In the genomic region with DNA sequence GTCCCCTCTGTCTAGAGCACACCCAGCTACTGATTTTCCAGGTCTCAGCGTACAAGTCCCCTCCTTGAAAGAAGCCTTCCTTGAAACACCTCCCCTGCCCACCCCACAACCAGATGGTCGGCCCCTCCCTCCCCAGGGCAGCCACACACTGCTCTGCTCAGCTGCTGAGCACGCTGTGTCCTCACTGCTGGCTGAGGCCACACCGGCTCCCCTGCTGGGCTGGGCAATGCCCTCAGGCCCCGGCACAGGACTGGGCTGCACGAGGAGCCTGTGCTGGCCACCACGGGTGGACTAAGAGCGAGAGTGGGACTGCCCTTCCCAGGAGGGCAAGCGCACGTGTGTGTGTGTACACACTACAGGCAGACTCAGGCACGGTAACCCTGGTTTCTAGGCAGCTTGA, we compare ENCODE assay signal across 15 cellular contexts. TPM values are rescaled to one million over a fixed set of nuclear protein-coding genes. Genes with fewer than 3 reads are reported as not detected.
A peak's percentile ranks its signal among the peaks of the same experiment; 100 is the strongest.
DNase-seq lines count a peak whose midpoint lies in the region; ATAC-seq and TF ChIP-seq lines count a peak whose summit lies in the region.
"Had no signal": no experiment of that assay in that cellular context is flagged by ENCODE, and none has a peak within 500 bp of the region (broad histone marks: within the 10 kb centered on the region; RNA-seq: fewer than 3 reads in every experiment).

No MANE protein-coding gene starts in this region.

- peaks cover 2% of the 10 kb centered on the region for H3K79me1 ChIP-seq in neuronal stem cell (ENCODE audit: low read depth, low read length)

- no peak overlapping the region for H2AFZ ChIP-seq in neuronal stem cell (ENCODE audit: low read length)

- CTCF ChIA-PET in RWPE1 (lab: Yijun Ruan, JAX): interaction anchor here (4.5 kb wide), 1 partner anchor 10 kb away, joined by 20 read pairs; no protein-coding TSS in a partner anchor

- H3K4ac ChIP-seq in neuronal stem cell (ENCODE audit: low read length): no peak overlapping the region

- H2BK5ac ChIP-seq in neuronal stem cell (ENCODE audit: low read length): no peak overlapping the region

- POLR2A ChIA-PET in RWPE1 (lab: Yijun Ruan, JAX; ENCODE audit: low non-redundant PET): no interaction called here

- intact Hi-C loops in Right ventricle myocardium inferior (cut with DNase I): no loop called here

- no peak for TF ChIP-seq CTCF in BE2C (IDR thresholded peaks at IDR 0.05; ENCODE audit: low read depth, low read length)
- no peak for TF ChIP-seq CTCF in RWPE1 (conservative IDR thresholded peaks at IDR 0.05; ENCODE audit: low read depth)
- TF ChIP-seq CTCF in choroid plexus epithelial cell (conservative IDR thresholded peaks at IDR 0.05; ENCODE audit: low read depth, low read length): no peak

- H3K14ac ChIP-seq in neuronal stem cell (ENCODE audit: low read length): no peak overlapping the region

- H3K36me3 ChIP-seq in BE2C (peaks cover 85% of the 10 kb centered on the region), neuronal stem cell (replicated peaks in 1 of 2; ENCODE audit: control insufficient read depth in 2 of 2, insufficient read depth in 2 of 2, low read length in 2 of 2) (peaks cover 75 to 95% of the 10 kb centered on the region in 2 donors)

- H3K4me1 ChIP-seq in BE2C: peaks cover 7% of the 10 kb centered on the region
- H3K4me1 ChIP-seq in neuronal stem cell (ENCODE audit: control insufficient read depth in 2 of 2, insufficient read depth in 1 of 2, low read depth in 1 of 2, low read length in 2 of 2): no peaks in the 10 kb centered on the region

- H2BK12ac ChIP-seq in neuronal stem cell (ENCODE audit: low read length): no peak overlapping the region

- no peak overlapping the region for H3K4me3 ChIP-seq in BE2C (ENCODE audit: low read depth, low read length)
- H3K4me3 ChIP-seq in choroid plexus epithelial cell (ENCODE audit: low read depth, low read length): no peak overlapping the region
- H3K4me3 ChIP-seq in neuronal stem cell (ENCODE audit: low read length in 2 of 2): no peak overlapping the region
- H3K4me3 ChIP-seq: BLaER1 had no signal

- WGBS in neuronal stem cell (ENCODE audit: extremely low coverage in 2 of 2, insufficient read length in 2 of 2, insufficient replicate concordance in 1 of 2), 2 donors: no CpG with 5 or more reads among the region's 11 CpGs

- DNase-seq in BE2C (peak; percentile 17), RWPE1 (ENCODE audit: low spot score) (no peak), choroid plexus epithelial cell (ENCODE audit: low read depth) (peak; percentile 21), neuronal stem cell (ENCODE audit: low spot score) (no peak), NCI-H510A (lab: John Stamatoyannopoulos, UW) (no peak), Right ventricle myocardium inferior (ENCODE audit: missing footprints) (no peak), NCI-H2171 (lab: John Stamatoyannopoulos, UW) (no peak)
- DNase-seq: Calu3; CD4-positive, alpha-beta memory T cell; NCI-H1105 treated with DMSO at 0.1 percent for 48 hours; NCI-H1694; NCI-H526 had no signal

- H3K9me3 ChIP-seq in BE2C: no peaks in the 10 kb centered on the region
- peaks cover 0 to 3% of the 10 kb centered on the region in 2 donors for H3K9me3 ChIP-seq in neuronal stem cell (replicated peaks in 1 of 2; ENCODE audit: control insufficient read depth in 2 of 2, insufficient read depth in 1 of 2, low read depth in 1 of 2, low read length in 2 of 2)
- H3K9me3 ChIP-seq: BLaER1 had no signal

- H3K4me2 ChIP-seq in neuronal stem cell (ENCODE audit: insufficient read depth, low read length, poor library complexity, severe bottlenecking): no peak overlapping the region
- H3K4me2 ChIP-seq: BLaER1 had no signal

- H2AK5ac ChIP-seq in neuronal stem cell (ENCODE audit: low read depth, low read length): no peak overlapping the region

- peak overlapping the region; percentile 67 for H3K18ac ChIP-seq in neuronal stem cell (ENCODE audit: low read length)

- no peak overlapping the region for H3K23ac ChIP-seq in neuronal stem cell (ENCODE audit: low read depth, low read length, poor library complexity)

- H2BK120ac ChIP-seq in neuronal stem cell (ENCODE audit: low read depth, low read length): no peak overlapping the region

- H4K91ac ChIP-seq in neuronal stem cell (ENCODE audit: low read depth, low read length, poor library complexity): no peak overlapping the region

- no peak overlapping the region for H4K8ac ChIP-seq in neuronal stem cell (ENCODE audit: low read depth, low read length)

- no peak overlapping the region for H2BK15ac ChIP-seq in neuronal stem cell (ENCODE audit: low read length)

- H3K27ac ChIP-seq in RWPE1 (peak overlapping the region; percentile 73), neuronal stem cell (replicated peaks; ENCODE audit: low read length) (no peak overlapping the region)
- H3K27ac ChIP-seq: BLaER1 had no signal

- no peak overlapping the region for H3K9ac ChIP-seq in neuronal stem cell (ENCODE audit: low read depth, low read length, poor library complexity)
- H3K9ac ChIP-seq: BLaER1 had no signal

- TF ChIP-seq POLR2A in GM18505 (IDR thresholded peaks at IDR 0.05; ENCODE audit: borderline replicate concordance, extremely low read depth, insufficient read depth, insufficient read length): no peak

- H3K27me3 ChIP-seq in BE2C (no peaks in the 10 kb centered on the region), neuronal stem cell (ENCODE audit: control insufficient read depth in 3 of 3, insufficient read depth in 3 of 3, low read depth in 1 of 3, low read length in 3 of 3) (no peaks in the 10 kb centered on the region)
- H3K27me3 ChIP-seq: BLaER1 had no signal

- no peak for ATAC-seq in GM18505 (IDR thresholded peaks at IDR 0.05; ENCODE audit: unreplicated experiment)
- no peak for ATAC-seq in Right ventricle myocardium inferior

RNA-seq across cellular contexts. Expression of gene RSPH6A, which starts 11.8 kb away (rescaled TPM):
- polyA plus RNA-seq in BE2C (2012; ENCODE audit: insufficient read depth, insufficient read length, low read depth): not detected
- polyA plus RNA-seq in neuronal stem cell (2013, experiment 1 of 2): not detected
- polyA plus RNA-seq in neuronal stem cell (2013, experiment 2 of 2): 0.03 TPM
- not detected for total RNA-seq in Right ventricle myocardium inferior
- total RNA-seq: SK-MEL-5 had no signal
- polyA plus RNA-seq: CD4-positive, alpha-beta memory T cell had no signal

RNA-seq across cellular contexts. Expression of gene DMWD, which starts 34.3 kb away (rescaled TPM):
- 51.4 TPM for polyA plus RNA-seq in BE2C (2012; ENCODE audit: insufficient read depth, insufficient read length, low read depth)
- 36.3 TPM for polyA plus RNA-seq in neuronal stem cell (2013, experiment 1 of 2)
- polyA plus RNA-seq in neuronal stem cell (2013, experiment 2 of 2): 35.8 TPM
- 52.0 TPM for total RNA-seq in Right ventricle myocardium inferior

RNA-seq across cellular contexts. Expression of gene SYMPK, which starts 36.0 kb away (rescaled TPM):
- polyA plus RNA-seq in BE2C (2012; ENCODE audit: insufficient read depth, insufficient read length, low read depth): 49.4 TPM
- 58.0 TPM for polyA plus RNA-seq in neuronal stem cell (2013, experiment 1 of 2)
- 59.5 TPM for polyA plus RNA-seq in neuronal stem cell (2013, experiment 2 of 2)
- 29.9 TPM for total RNA-seq in Right ventricle myocardium inferior

RNA-seq across cellular contexts. Expression of gene FOXA3, which starts 37.2 kb away (rescaled TPM):
- not detected for polyA plus RNA-seq in BE2C (2012; ENCODE audit: insufficient read depth, insufficient read length, low read depth)
- 5.9 TPM for polyA plus RNA-seq in neuronal stem cell (2013, experiment 1 of 2)
- polyA plus RNA-seq in neuronal stem cell (2013, experiment 2 of 2): 5.6 TPM
- total RNA-seq in Right ventricle myocardium inferior: not detected
- total RNA-seq: CD4-positive, alpha-beta memory T cell; SK-MEL-5 had no signal
- polyA plus RNA-seq: CD4-positive, alpha-beta memory T cell had no signal

RNA-seq across cellular contexts. Expression of gene DMPK, which starts 44.6 kb away (rescaled TPM):
- polyA plus RNA-seq in BE2C (2012; ENCODE audit: insufficient read depth, insufficient read length, low read depth): 56.7 TPM
- 29.4 TPM for polyA plus RNA-seq in neuronal stem cell (2013, experiment 1 of 2)
- polyA plus RNA-seq in neuronal stem cell (2013, experiment 2 of 2): 28.6 TPM
- 233 TPM for total RNA-seq in Right ventricle myocardium inferior

Comparison
In these comparisons a context has a peak if more than half of its experiments do, and no peak if none do; other contexts are left out.
1. DNase-seq: peak in BE2C (single experiment) and choroid plexus epithelial cell (single experiment); none in RWPE1 (single experiment), neuronal stem cell (single experiment), NCI-H510A (single experiment), Right ventricle myocardium inferior (single experiment) and NCI-H2171 (single experiment).